Comparison of ENCODE assay signal across 7 cellular contexts in the genomic region with DNA sequence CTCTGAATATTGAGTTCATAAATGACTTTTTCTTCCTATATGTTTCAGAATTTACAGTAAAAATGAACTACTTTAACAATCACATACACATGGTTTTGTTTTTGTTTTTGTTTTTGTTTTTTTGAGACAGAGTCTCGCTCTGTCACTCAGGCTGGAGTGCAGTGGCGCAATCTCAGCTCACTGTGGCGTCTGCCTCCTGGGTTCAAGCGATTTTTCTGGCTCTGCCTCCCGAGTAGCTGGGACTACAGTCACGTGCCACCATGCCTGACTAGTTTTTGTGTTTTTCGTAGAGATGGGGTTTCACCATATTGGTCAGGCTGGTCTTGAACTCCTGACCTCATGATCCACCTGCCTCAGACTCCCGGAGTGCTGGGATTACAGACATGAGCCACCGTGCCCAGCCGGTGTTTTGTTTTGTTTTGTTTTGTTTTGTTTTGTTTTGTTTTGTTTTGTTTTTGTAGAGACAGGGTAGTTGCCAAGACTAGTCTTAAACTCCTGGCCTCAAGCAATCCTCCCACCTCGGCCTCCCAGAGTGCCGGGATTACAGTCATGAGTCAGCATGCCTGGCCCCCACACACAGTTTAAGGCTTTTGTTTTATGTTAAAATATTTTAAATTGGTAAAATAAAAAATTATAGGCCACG.
DNase-seq lines count a peak whose midpoint lies in the region; TF ChIP-seq lines count a peak whose summit lies in the region.
"Not testable (repeated sequence)": the region's sequence is repeated elsewhere in the genome, so short reads cannot be mapped to it uniquely, and the experiment has no call there.

No MANE protein-coding gene starts in this region.

- H3K9me3 Mint-ChIP-seq in endodermal cell, result not testable (repeated sequence)

- H3K79me1 ChIP-seq in trophoblast cell (ENCODE audit: low read length), result not testable (repeated sequence)

- peak overlapping the region; percentile 55 for H3K27ac Mint-ChIP-seq in endodermal cell

- H3K18ac ChIP-seq in trophoblast cell (ENCODE audit: low read length), result not testable (repeated sequence)

- not testable (repeated sequence) for H3K4me2 ChIP-seq in trophoblast cell (ENCODE audit: low read length)

- not testable (repeated sequence) for H3K4me1 Mint-ChIP-seq in endodermal cell

- 87 to 95% methylated on average over 9 to 13 of the region's 13 CpGs for WGBS in endodermal cell (ENCODE audit: insufficient coverage in 1 of 2, insufficient read length in 1 of 2), 2 experiments
- no CpG with 5 or more reads among the region's 13 CpGs for WGBS in trophoblast cell (ENCODE audit: extremely low coverage, insufficient coverage, insufficient read length)

- H3K4me3 ChIP-seq in HEK293 (ENCODE audit: low read depth, low read length); MG63; SJSA1; endodermal cell (ENCODE audit: low read length); trophoblast cell (ENCODE audit: low read depth, low read length): not testable (repeated sequence)

- H3K23ac ChIP-seq in trophoblast cell (ENCODE audit: low read length), result not testable (repeated sequence)

- not testable (repeated sequence) for TF ChIP-seq CTCF in HEK293 (tag by site-specific recombination; IDR thresholded peaks at IDR 0.05); endodermal cell (conservative IDR thresholded peaks at IDR 0.05)

- DNase-seq in MG63, result peak; percentile 57
- peak; percentile 57 to 68 for DNase-seq in SJSA1 (ENCODE audit: low read depth in 1 of 2, low spot score in 2 of 2)
- peak; percentile 5 for DNase-seq in astrocyte of the hippocampus (ENCODE audit: low read depth, low spot score)
- not testable (repeated sequence) for DNase-seq in endodermal cell
- peak; percentile 46 for DNase-seq in iris pigment epithelial cell (ENCODE audit: low read depth)
- peak; percentile 87 to 90 for DNase-seq in trophoblast cell

- not testable (repeated sequence) for H4K91ac ChIP-seq in trophoblast cell (ENCODE audit: low read depth, low read length)

- not testable (repeated sequence) for H4K12ac ChIP-seq in trophoblast cell (ENCODE audit: low read depth, low read length)

- not testable (repeated sequence) for H3K27me3 Mint-ChIP-seq in endodermal cell (ENCODE audit: insufficient read depth)

- H2AK5ac ChIP-seq in trophoblast cell (ENCODE audit: low read length), result not testable (repeated sequence)

- not testable (repeated sequence) for H4K8ac ChIP-seq in trophoblast cell (ENCODE audit: low read depth, low read length)

- not testable (repeated sequence) for H3K9ac ChIP-seq in endodermal cell (ENCODE audit: extremely low read depth, low read length, poor library complexity, severe bottlenecking); trophoblast cell (ENCODE audit: low read length)

- H3K4me3 Mint-ChIP-seq in endodermal cell, result not testable (repeated sequence)

- POLR2A ChIA-PET in HEK293 (lab: Yijun Ruan, JAX), result not testable (repeated sequence)

- H3K14ac ChIP-seq in trophoblast cell (ENCODE audit: low read length), result not testable (repeated sequence)

- not testable (repeated sequence) for H2BK5ac ChIP-seq in trophoblast cell (ENCODE audit: low read depth, low read length, poor library complexity)

- not testable (repeated sequence) for H3K27ac ChIP-seq in HEK293 (ENCODE audit: extremely low read depth, low read depth, low read length); SJSA1; endodermal cell (ENCODE audit: low read depth, low read length); trophoblast cell (ENCODE audit: low read depth, low read length)

- H3K36me3 ChIP-seq in HEK293 (ENCODE audit: control insufficient read depth in 2 of 2, insufficient read depth in 1 of 2, low read length in 2 of 2); MG63; SJSA1: not testable (repeated sequence)
- H3K36me3 ChIP-seq in endodermal cell (ENCODE audit: control insufficient read depth, insufficient read depth, low read length) (peaks cover 85% of the 10 kb centered on the region), trophoblast cell (ENCODE audit: control insufficient read depth in 1 of 2, insufficient read depth in 2 of 2, low read length in 2 of 2) (peaks cover 10 to 12% of the 10 kb centered on the region in 2 experiments)

- H2BK12ac ChIP-seq in trophoblast cell (ENCODE audit: low read length), result not testable (repeated sequence)

- H2AFZ ChIP-seq in trophoblast cell (ENCODE audit: insufficient read depth, low read length, poor library complexity), result not testable (repeated sequence)

- H2BK120ac ChIP-seq in trophoblast cell (ENCODE audit: insufficient read depth, low read length, poor library complexity), result not testable (repeated sequence)

- H3K9me3 ChIP-seq in HEK293 (ENCODE audit: control insufficient read depth, insufficient read depth, low read depth, low read length); MG63; SJSA1 (replicated peaks); endodermal cell (ENCODE audit: control insufficient read depth, low read length); trophoblast cell (ENCODE audit: insufficient read depth, low read depth, low read length): not testable (repeated sequence)

- not testable (repeated sequence) for H3K79me2 ChIP-seq in trophoblast cell (ENCODE audit: control insufficient read depth, insufficient read depth, low read length, poor library complexity)

- CTCF ChIA-PET in HEK293 (lab: Yijun Ruan, JAX), result interaction anchor here (0.5 kb wide), 1 partner anchor 221 kb away, joined by 4 read pairs; no protein-coding TSS in a partner anchor

- H3K4ac ChIP-seq in trophoblast cell (ENCODE audit: low read depth, low read length), result not testable (repeated sequence)

- H3K4me1 ChIP-seq in HEK293 (ENCODE audit: control insufficient read depth, insufficient read depth, low read length); endodermal cell (ENCODE audit: control insufficient read depth, insufficient read depth, low read length); trophoblast cell (ENCODE audit: control insufficient read depth in 1 of 2, insufficient read depth in 2 of 2, low read length in 2 of 2): not testable (repeated sequence)
- peaks cover 25% of the 10 kb centered on the region for H3K4me1 ChIP-seq in SJSA1 (replicated peaks)

- H3K36me3 Mint-ChIP-seq in endodermal cell (ENCODE audit: low read depth), result peaks cover 45% of the 10 kb centered on the region

- not testable (repeated sequence) for H3K27me3 ChIP-seq in MG63; SJSA1 (replicated peaks); endodermal cell (ENCODE audit: control insufficient read depth, insufficient read depth, low read length, poor library complexity, severe bottlenecking); trophoblast cell (ENCODE audit: insufficient read depth, low read length)

TF ChIP-seq in HEK293, 187 proteins besides CTCF, POLR2A, EP300 and RAD21:
- TF ChIP-seq WT1 (tag by site-specific recombination; IDR thresholded peaks at IDR 0.05) (peak; percentile 70), GLIS1 (tag by site-specific recombination; IDR thresholded peaks at IDR 0.05) (peak; percentile 82)
- TF ChIP-seq, protein P1, sequence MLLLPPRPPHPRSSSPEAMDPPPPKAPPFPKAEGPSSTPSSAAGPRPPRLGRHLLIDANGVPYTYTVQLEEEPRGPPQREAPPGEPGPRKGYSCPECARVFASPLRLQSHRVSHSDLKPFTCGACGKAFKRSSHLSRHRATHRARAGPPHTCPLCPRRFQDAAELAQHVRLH (tag by site-specific recombination; IDR thresholded peaks at IDR 0.05), result 0 out of 2 replicates have a peak, but pooled peaks have one; percentile 19
